In the genomic region with DNA sequence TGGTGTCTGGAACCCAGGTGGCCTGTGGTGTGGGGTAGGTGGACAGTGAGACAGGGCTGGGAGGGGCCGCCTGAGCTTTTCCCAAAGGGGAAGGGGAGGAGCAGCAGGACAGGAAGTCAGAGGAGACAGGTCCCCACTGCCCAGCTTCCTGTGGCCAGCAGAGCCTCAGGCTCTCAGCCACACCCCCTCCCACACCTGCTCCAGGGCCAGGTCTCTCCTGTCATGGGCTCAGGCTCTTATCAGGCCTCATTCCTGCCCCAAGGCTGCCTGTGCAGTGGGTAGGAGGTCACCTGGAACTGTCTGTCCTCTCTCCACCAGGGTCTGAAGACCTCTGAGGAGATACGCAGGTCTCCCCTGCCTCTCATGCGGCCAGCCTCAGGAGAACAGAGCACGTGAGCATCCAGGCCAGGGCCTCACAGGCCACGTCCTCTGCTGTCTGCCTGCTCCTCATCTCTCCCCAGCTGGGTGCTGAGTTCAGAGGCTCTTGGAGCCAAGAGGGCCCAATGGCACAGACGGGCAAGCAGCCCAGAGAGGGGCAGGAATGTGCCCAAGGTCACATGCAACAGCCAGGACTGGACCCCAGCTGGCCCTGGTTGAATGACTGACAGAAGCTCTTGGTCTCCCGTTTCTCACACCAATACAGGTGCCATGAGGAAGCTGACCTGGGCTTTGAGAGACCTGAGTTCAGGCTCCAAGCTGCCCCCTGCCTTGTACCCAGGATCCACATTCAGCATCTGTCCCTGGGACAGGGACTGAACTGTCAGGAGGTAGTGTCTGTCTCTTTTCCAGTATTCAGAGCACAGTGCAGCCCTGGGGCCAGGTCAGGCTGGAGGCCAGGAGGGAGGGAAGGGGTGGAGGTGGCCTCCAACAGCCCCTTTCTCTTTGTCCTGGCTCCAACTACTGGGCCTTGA, we compare ENCODE assay signal across 1 cellular context.
TF ChIP-seq lines count a peak whose summit lies in the region.

No MANE protein-coding gene starts in this region.

TF ChIP-seq in HepG2, 621 proteins besides CTCF, POLR2A, EP300 and RAD21 (continued from another document and continues in another):
- TF ChIP-seq, protein P1, sequence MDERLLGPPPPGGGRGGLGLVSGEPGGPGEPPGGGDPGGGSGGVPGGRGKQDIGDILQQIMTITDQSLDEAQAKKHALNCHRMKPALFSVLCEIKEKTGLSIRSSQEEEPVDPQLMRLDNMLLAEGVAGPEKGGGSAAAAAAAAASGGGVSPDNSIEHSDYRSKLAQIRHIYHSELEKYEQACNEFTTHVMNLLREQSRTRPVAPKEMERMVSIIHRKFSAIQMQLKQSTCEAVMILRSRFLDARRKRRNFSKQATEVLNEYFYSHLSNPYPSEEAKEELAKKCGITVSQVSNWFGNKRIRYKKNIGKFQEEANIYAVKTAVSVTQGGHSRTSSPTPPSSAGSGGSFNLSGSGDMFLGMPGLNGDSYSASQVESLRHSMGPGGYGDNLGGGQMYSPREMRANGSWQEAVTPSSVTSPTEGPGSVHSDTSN (CRISPR knock-in tag; IDR thresholded peaks at IDR 0.05): no peak
- TF ChIP-seq MED13 (CRISPR knock-in tag; IDR thresholded peaks at IDR 0.05): no peak
- TF ChIP-seq ZFP1 (CRISPR knock-in tag; IDR thresholded peaks at IDR 0.05): no peak
- TF ChIP-seq HOXA3 (CRISPR knock-in tag; IDR thresholded peaks at IDR 0.05): peak; percentile 9; the same call in 1 of the 2 replicates
- no peak for TF ChIP-seq PHF20 (CRISPR knock-in tag; IDR thresholded peaks at IDR 0.05)
- TF ChIP-seq ZC3H13 (CRISPR knock-in tag; IDR thresholded peaks at IDR 0.05): peak; percentile 48
- TF ChIP-seq ZFY (CRISPR knock-in tag; IDR thresholded peaks at IDR 0.05): no peak
- TF ChIP-seq, protein P2, sequence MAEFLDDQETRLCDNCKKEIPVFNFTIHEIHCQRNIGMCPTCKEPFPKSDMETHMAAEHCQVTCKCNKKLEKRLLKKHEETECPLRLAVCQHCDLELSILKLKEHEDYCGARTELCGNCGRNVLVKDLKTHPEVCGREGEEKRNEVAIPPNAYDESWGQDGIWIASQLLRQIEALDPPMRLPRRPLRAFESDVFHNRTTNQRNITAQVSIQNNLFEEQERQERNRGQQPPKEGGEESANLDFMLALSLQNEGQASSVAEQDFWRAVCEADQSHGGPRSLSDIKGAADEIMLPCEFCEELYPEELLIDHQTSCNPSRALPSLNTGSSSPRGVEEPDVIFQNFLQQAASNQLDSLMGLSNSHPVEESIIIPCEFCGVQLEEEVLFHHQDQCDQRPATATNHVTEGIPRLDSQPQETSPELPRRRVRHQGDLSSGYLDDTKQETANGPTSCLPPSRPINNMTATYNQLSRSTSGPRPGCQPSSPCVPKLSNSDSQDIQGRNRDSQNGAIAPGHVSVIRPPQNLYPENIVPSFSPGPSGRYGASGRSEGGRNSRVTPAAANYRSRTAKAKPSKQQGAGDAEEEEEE (CRISPR knock-in tag; IDR thresholded peaks at IDR 0.05; ENCODE audit: borderline replicate concordance): 0 out of 2 replicates have a peak, but pooled peaks have one; percentile 31
- peak; percentile 36; the same call in 1 of the 2 replicates for TF ChIP-seq ZNF430 (CRISPR knock-in tag; IDR thresholded peaks at IDR 0.05)
- TF ChIP-seq, protein P3, sequence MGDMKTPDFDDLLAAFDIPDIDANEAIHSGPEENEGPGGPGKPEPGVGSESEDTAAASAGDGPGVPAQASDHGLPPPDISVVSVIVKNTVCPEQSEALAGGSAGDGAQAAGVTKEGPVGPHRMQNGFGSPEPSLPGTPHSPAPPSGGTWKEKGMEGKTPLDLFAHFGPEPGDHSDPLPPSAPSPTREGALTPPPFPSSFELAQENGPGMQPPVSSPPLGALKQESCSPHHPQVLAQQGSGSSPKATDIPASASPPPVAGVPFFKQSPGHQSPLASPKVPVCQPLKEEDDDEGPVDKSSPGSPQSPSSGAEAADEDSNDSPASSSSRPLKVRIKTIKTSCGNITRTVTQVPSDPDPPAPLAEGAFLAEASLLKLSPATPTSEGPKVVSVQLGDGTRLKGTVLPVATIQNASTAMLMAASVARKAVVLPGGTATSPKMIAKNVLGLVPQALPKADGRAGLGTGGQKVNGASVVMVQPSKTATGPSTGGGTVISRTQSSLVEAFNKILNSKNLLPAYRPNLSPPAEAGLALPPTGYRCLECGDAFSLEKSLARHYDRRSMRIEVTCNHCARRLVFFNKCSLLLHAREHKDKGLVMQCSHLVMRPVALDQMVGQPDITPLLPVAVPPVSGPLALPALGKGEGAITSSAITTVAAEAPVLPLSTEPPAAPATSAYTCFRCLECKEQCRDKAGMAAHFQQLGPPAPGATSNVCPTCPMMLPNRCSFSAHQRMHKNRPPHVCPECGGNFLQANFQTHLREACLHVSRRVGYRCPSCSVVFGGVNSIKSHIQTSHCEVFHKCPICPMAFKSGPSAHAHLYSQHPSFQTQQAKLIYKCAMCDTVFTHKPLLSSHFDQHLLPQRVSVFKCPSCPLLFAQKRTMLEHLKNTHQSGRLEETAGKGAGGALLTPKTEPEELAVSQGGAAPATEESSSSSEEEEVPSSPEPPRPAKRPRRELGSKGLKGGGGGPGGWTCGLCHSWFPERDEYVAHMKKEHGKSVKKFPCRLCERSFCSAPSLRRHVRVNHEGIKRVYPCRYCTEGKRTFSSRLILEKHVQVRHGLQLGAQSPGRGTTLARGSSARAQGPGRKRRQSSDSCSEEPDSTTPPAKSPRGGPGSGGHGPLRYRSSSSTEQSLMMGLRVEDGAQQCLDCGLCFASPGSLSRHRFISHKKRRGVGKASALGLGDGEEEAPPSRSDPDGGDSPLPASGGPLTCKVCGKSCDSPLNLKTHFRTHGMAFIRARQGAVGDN (CRISPR knock-in tag; IDR thresholded peaks at IDR 0.05): peak; percentile 75
- TF ChIP-seq, protein P4, sequence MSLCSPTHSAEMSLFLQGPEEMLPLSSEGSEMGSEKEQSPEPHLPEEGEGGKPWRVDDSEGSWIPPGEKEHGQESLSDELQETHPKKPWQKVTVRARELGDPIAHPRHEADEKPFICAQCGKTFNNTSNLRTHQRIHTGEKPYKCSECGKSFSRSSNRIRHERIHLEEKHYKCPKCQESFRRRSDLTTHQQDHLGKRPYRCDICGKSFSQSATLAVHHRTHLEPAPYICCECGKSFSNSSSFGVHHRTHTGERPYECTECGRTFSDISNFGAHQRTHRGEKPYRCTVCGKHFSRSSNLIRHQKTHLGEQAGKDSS (CRISPR knock-in tag; IDR thresholded peaks at IDR 0.05; ENCODE audit: borderline replicate concordance, low read depth): 0 out of 2 replicates have a peak, but pooled peaks have one; percentile 11
- TF ChIP-seq, protein P5, sequence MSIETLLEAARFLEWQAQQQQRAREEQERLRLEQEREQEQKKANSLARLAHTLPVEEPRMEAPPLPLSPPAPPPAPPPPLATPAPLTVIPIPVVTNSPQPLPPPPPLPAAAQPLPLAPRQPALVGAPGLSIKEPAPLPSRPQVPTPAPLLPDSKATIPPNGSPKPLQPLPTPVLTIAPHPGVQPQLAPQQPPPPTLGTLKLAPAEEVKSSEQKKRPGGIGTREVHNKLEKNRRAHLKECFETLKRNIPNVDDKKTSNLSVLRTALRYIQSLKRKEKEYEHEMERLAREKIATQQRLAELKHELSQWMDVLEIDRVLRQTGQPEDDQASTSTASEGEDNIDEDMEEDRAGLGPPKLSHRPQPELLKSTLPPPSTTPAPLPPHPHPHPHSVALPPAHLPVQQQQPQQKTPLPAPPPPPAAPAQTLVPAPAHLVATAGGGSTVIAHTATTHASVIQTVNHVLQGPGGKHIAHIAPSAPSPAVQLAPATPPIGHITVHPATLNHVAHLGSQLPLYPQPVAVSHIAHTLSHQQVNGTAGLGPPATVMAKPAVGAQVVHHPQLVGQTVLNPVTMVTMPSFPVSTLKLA (IDR thresholded peaks at IDR 0.05): no peak
- TF ChIP-seq, protein P6, sequence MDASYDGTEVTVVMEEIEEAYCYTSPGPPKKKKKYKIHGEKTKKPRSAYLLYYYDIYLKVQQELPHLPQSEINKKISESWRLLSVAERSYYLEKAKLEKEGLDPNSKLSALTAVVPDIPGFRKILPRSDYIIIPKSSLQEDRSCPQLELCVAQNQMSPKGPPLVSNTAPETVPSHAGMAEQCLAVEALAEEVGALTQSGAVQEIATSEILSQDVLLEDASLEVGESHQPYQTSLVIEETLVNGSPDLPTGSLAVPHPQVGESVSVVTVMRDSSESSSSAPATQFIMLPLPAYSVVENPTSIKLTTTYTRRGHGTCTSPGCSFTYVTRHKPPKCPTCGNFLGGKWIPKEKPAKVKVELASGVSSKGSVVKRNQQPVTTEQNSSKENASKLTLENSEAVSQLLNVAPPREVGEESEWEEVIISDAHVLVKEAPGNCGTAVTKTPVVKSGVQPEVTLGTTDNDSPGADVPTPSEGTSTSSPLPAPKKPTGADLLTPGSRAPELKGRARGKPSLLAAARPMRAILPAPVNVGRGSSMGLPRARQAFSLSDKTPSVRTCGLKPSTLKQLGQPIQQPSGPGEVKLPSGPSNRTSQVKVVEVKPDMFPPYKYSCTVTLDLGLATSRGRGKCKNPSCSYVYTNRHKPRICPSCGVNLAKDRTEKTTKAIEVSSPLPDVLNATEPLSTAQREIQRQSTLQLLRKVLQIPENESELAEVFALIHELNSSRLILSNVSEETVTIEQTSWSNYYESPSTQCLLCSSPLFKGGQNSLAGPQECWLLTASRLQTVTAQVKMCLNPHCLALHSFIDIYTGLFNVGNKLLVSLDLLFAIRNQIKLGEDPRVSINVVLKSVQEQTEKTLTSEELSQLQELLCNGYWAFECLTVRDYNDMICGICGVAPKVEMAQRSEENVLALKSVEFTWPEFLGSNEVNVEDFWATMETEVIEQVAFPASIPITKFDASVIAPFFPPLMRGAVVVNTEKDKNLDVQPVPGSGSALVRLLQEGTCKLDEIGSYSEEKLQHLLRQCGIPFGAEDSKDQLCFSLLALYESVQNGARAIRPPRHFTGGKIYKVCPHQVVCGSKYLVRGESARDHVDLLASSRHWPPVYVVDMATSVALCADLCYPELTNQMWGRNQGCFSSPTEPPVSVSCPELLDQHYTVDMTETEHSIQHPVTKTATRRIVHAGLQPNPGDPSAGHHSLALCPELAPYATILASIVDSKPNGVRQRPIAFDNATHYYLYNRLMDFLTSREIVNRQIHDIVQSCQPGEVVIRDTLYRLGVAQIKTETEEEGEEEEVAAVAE (CRISPR knock-in tag; IDR thresholded peaks at IDR 0.05; ENCODE audit: borderline replicate concordance): no peak
- TF ChIP-seq SMAD1 (CRISPR knock-in tag; IDR thresholded peaks at IDR 0.05; ENCODE audit: borderline replicate concordance, low read depth): peak; percentile 47; the same call in 1 of the 2 replicates
- 0 out of 2 replicates have a peak, but pooled peaks have one; percentile 28 for TF ChIP-seq EED (CRISPR knock-in tag; IDR thresholded peaks at IDR 0.05)
- no peak for TF ChIP-seq ZNF550 (CRISPR knock-in tag; IDR thresholded peaks at IDR 0.05; ENCODE audit: borderline replicate concordance)
- 0 out of 2 replicates have a peak, but pooled peaks have one; percentile 7 for TF ChIP-seq ZNF510 (CRISPR knock-in tag; IDR thresholded peaks at IDR 0.05; ENCODE audit: low read depth)
- TF ChIP-seq PRMT3 (CRISPR knock-in tag; IDR thresholded peaks at IDR 0.05; ENCODE audit: borderline replicate concordance, low read depth): 0 out of 2 replicates have a peak, but pooled peaks have one; percentile 35
- TF ChIP-seq, protein P7, sequence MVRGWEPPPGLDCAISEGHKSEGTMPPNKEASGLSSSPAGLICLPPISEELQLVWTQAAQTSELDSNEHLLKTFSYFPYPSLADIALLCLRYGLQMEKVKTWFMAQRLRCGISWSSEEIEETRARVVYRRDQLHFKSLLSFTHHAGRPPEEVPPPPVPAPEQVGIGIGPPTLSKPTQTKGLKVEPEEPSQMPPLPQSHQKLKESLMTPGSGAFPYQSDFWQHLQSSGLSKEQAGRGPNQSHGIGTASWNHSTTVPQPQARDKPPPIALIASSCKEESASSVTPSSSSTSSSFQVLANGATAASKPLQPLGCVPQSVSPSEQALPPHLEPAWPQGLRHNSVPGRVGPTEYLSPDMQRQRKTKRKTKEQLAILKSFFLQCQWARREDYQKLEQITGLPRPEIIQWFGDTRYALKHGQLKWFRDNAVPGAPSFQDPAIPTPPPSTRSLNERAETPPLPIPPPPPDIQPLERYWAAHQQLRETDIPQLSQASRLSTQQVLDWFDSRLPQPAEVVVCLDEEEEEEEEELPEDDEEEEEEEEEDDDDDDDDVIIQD (CRISPR knock-in tag; IDR thresholded peaks at IDR 0.05; ENCODE audit: low read depth): no peak
- 0 out of 2 replicates have a peak, but pooled peaks have one; percentile 53 for TF ChIP-seq SSRP1 (CRISPR knock-in tag; IDR thresholded peaks at IDR 0.05)
- TF ChIP-seq, protein P8, sequence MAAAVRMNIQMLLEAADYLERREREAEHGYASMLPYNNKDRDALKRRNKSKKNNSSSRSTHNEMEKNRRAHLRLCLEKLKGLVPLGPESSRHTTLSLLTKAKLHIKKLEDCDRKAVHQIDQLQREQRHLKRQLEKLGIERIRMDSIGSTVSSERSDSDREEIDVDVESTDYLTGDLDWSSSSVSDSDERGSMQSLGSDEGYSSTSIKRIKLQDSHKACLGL (CRISPR knock-in tag; IDR thresholded peaks at IDR 0.05): 0 out of 2 replicates have a peak, but pooled peaks have one; percentile 31
- TF ChIP-seq SP4 (CRISPR knock-in tag; IDR thresholded peaks at IDR 0.05): peak; percentile 32; the same call in 1 of the 2 replicates
- peak; percentile 51 for TF ChIP-seq SAP130 (CRISPR knock-in tag; IDR thresholded peaks at IDR 0.05; ENCODE audit: low read depth)
- TF ChIP-seq RBFOX2 (IDR thresholded peaks at IDR 0.05; ENCODE audit: low read depth, low read length): no peak
- no peak for TF ChIP-seq ZNF33B (CRISPR knock-in tag; IDR thresholded peaks at IDR 0.05)
- peak; percentile 85 for TF ChIP-seq ZNF768 (CRISPR knock-in tag; IDR thresholded peaks at IDR 0.05)
- TF ChIP-seq TCF7 (IDR thresholded peaks at IDR 0.05; ENCODE audit: low read depth): no peak
- no peak; the same call in 1 of the 2 replicates for TF ChIP-seq GTF3A (CRISPR knock-in tag; conservative IDR thresholded peaks at IDR 0.05)
- 0 out of 2 replicates have a peak, but pooled peaks have one; percentile 10 for TF ChIP-seq ZNF431 (CRISPR knock-in tag; IDR thresholded peaks at IDR 0.05; ENCODE audit: borderline replicate concordance, low read depth)
- TF ChIP-seq, protein P9, sequence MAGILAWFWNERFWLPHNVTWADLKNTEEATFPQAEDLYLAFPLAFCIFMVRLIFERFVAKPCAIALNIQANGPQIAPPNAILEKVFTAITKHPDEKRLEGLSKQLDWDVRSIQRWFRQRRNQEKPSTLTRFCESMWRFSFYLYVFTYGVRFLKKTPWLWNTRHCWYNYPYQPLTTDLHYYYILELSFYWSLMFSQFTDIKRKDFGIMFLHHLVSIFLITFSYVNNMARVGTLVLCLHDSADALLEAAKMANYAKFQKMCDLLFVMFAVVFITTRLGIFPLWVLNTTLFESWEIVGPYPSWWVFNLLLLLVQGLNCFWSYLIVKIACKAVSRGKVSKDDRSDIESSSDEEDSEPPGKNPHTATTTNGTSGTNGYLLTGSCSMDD (CRISPR knock-in tag; IDR thresholded peaks at IDR 0.05): no peak
- no peak for TF ChIP-seq ZNF10 (CRISPR knock-in tag; IDR thresholded peaks at IDR 0.05; ENCODE audit: borderline replicate concordance, low read depth)
- TF ChIP-seq NR2F1 (CRISPR knock-in tag; IDR thresholded peaks at IDR 0.05): no peak
- TF ChIP-seq ZNF781 (CRISPR knock-in tag; IDR thresholded peaks at IDR 0.05; ENCODE audit: borderline replicate concordance, not compliant biosample characterization): no peak
- TF ChIP-seq, protein P10, sequence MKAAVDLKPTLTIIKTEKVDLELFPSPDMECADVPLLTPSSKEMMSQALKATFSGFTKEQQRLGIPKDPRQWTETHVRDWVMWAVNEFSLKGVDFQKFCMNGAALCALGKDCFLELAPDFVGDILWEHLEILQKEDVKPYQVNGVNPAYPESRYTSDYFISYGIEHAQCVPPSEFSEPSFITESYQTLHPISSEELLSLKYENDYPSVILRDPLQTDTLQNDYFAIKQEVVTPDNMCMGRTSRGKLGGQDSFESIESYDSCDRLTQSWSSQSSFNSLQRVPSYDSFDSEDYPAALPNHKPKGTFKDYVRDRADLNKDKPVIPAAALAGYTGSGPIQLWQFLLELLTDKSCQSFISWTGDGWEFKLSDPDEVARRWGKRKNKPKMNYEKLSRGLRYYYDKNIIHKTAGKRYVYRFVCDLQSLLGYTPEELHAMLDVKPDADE (CRISPR knock-in tag; IDR thresholded peaks at IDR 0.05): no peak
